ENCODE assay signal across 33 cellular contexts in genomic region chr15:24819680-24820079, GRCh38.
"Had no signal": no experiment of that assay in that cellular context is flagged by ENCODE, and none has a peak within 500 bp of the region (broad histone marks: within the 10 kb centered on the region; RNA-seq: fewer than 3 reads in every experiment).

No MANE protein-coding gene starts in this region.

- H3K4me3 Mint-ChIP-seq: activated CD4-positive, alpha-beta memory T cell treated with anti-CD3 and anti-CD28 coated beads, Interleukin-2, amount 10 ng/mL, durations not matched to agents 7 days and 5 days; activated CD4-positive, alpha-beta T cell treated with anti-CD3 and anti-CD28 coated beads, Interleukin-2, amount 10 ng/mL, durations not matched to agents 7 days and 5 days; activated naive CD8-positive, alpha-beta T cell; activated T-cell treated with anti-CD3 and anti-CD28 coated beads, Interleukin-2, amount 50 U/mL, for 24 hours; activated T-cell treated with anti-CD3 and anti-CD28 coated beads, Interleukin-2, amount 50 U/mL, for 72 hours; central memory CD8-positive, alpha-beta T cell; dendritic cell treated with granulocyte-macrophage colony-stimulating factor and Interleukin-4, amounts not matched to agents 40 ng/mL and 50 ng/mL, for 4 days; endodermal cell; T-helper 17 cell; T-helper 2 cell treated with Interferon-gamma antibody and Interleukin-4, amounts not matched to agents 5 μg/mL and 100 μg/mL, for 36 hours had no signal

- H3K27me3 ChIP-seq: brain microvascular endothelial cell, foreskin keratinocyte, gastrocnemius medialis had no signal

- H3K4me3 ChIP-seq: coronary artery, dorsolateral prefrontal cortex, esophagus muscularis mucosa, gastrocnemius medialis, heart right ventricle had no signal

- H3K4me1 Mint-ChIP-seq: activated CD4-positive, alpha-beta memory T cell treated with anti-CD3 and anti-CD28 coated beads, Interleukin-2, amount 10 ng/mL, durations not matched to agents 7 days and 5 days; activated CD4-positive, alpha-beta T cell treated with anti-CD3 and anti-CD28 coated beads, Interleukin-2, amount 10 ng/mL, durations not matched to agents 7 days and 5 days; central memory CD8-positive, alpha-beta T cell; T-helper 17 cell had no signal

- FAIRE-seq: astrocyte, bronchial epithelial cell had no signal

- H3K36me3 ChIP-seq: brain microvascular endothelial cell, gastrocnemius medialis, heart right ventricle had no signal

- ATAC-seq: activated T-cell treated with anti-CD3 and anti-CD28 coated beads, Interleukin-2, amount 50 U/mL, for 72 hours; foreskin keratinocyte; gastrocnemius medialis; heart right ventricle; T-helper 17 cell had no signal

- DNase-seq: activated CD4-positive, alpha-beta memory T cell treated with anti-CD3 and anti-CD28 coated beads, Interleukin-2, amount 10 ng/mL, durations not matched to agents 7 days and 5 days; activated CD4-positive, alpha-beta T cell treated with anti-CD3 and anti-CD28 coated beads for 1 hour; activated CD4-positive, alpha-beta T cell treated with anti-CD3 and anti-CD28 coated beads for 4 hours; activated CD4-positive, alpha-beta T cell treated with anti-CD3 and anti-CD28 coated beads, Interleukin-2, amount 10 ng/mL, durations not matched to agents 7 days and 5 days; activated CD4-positive, alpha-beta T cell treated with anti-CD3 and anti-CD28 coated beads, Interleukin-2, amount 50 U/mL, for 4 hours; activated CD8-positive, alpha-beta memory T cell treated with anti-CD3 and anti-CD28 coated beads, Interleukin-2, amount 50 U/mL, for 48 hours; activated gamma-delta T cell treated with Interleukin-2 at 50 U/mL for 16 hours; activated naive CD4-positive, alpha-beta T cell treated with anti-CD3 and anti-CD28 coated beads, Interleukin-2, amount 50 U/mL, for 16 hours; activated naive CD4-positive, alpha-beta T cell treated with Interleukin-2 at 50 U/mL for 16 hours; activated T-cell treated with anti-CD3 and anti-CD28 coated beads for 4 hours; activated T-cell treated with anti-CD3 and anti-CD28 coated beads, Interleukin-2, amount 50 U/mL, for 24 hours; activated T-cell treated with anti-CD3 and anti-CD28 coated beads, Interleukin-2, amount 50 U/mL, for 72 hours; amniotic stem cell; anterior cingulate cortex; brain microvascular endothelial cell; dorsolateral prefrontal cortex; effector memory CD4-positive, alpha-beta T cell; endodermal cell; erythroblast; foreskin keratinocyte; gastrocnemius medialis; heart right ventricle; T-helper 1 cell; T-helper 17 cell; T1000 had no signal

- H3K4me1 ChIP-seq: esophagus muscularis mucosa, foreskin keratinocyte, gastrocnemius medialis, heart right ventricle had no signal

- H3K27ac Mint-ChIP-seq: activated CD4-positive, alpha-beta memory T cell treated with anti-CD3 and anti-CD28 coated beads, Interleukin-2, amount 10 ng/mL, durations not matched to agents 7 days and 5 days; activated CD4-positive, alpha-beta T cell treated with anti-CD3 and anti-CD28 coated beads, Interleukin-2, amount 10 ng/mL, durations not matched to agents 7 days and 5 days; activated naive CD8-positive, alpha-beta T cell; activated T-cell treated with anti-CD3 and anti-CD28 coated beads, Interleukin-2, amount 50 U/mL, for 24 hours; activated T-cell treated with anti-CD3 and anti-CD28 coated beads, Interleukin-2, amount 50 U/mL, for 72 hours; dendritic cell treated with granulocyte-macrophage colony-stimulating factor and Interleukin-4, amounts not matched to agents 40 ng/mL and 50 ng/mL, for 4 days; endodermal cell; T-helper 17 cell; T-helper 2 cell treated with Interferon-gamma antibody and Interleukin-4, amounts not matched to agents 5 μg/mL and 100 μg/mL, for 36 hours had no signal

- H3K27ac ChIP-seq: brain microvascular endothelial cell, coronary artery, dorsolateral prefrontal cortex, esophagus muscularis mucosa, foreskin keratinocyte, gastrocnemius medialis, heart right ventricle had no signal

- H3K27me3 Mint-ChIP-seq: activated CD4-positive, alpha-beta memory T cell treated with anti-CD3 and anti-CD28 coated beads, Interleukin-2, amount 10 ng/mL, durations not matched to agents 7 days and 5 days; activated CD4-positive, alpha-beta T cell treated with anti-CD3 and anti-CD28 coated beads, Interleukin-2, amount 10 ng/mL, durations not matched to agents 7 days and 5 days; activated T-cell treated with anti-CD3 and anti-CD28 coated beads, Interleukin-2, amount 50 U/mL, for 24 hours; central memory CD8-positive, alpha-beta T cell; dendritic cell treated with granulocyte-macrophage colony-stimulating factor and Interleukin-4, amounts not matched to agents 40 ng/mL and 50 ng/mL, for 4 days; T-helper 17 cell had no signal

- H3K9me3 ChIP-seq: gastrocnemius medialis had no signal
